ENCODE assay signal across 21 cellular contexts in genomic region chr10:88941026-88941425, GRCh38. TPM values are rescaled to one million over a fixed set of nuclear protein-coding genes. Genes with fewer than 3 reads are reported as not detected.
DNase-seq lines count a peak whose midpoint lies in the region; TF ChIP-seq lines count a peak whose summit lies in the region.
"Had no signal": no experiment of that assay in that cellular context is flagged by ENCODE, and none has a peak within 500 bp of the region (broad histone marks: within the 10 kb centered on the region; RNA-seq: fewer than 3 reads in every experiment).

No MANE protein-coding gene starts in this region.

- TF ChIP-seq CTCF in ascending aorta (IDR thresholded peaks at IDR 0.05) (no peak), esophagus muscularis mucosa (IDR thresholded peaks at IDR 0.05) (no peak), tibial artery (IDR thresholded peaks at IDR 0.05) (no peak)

- DNase-seq in ascending aorta (ENCODE audit: low spot score in 2 of 2), result no peak
- DNase-seq in esophagus muscularis mucosa (ENCODE audit: extremely low spot score), result no peak
- DNase-seq in tibial artery, result no peak
- DNase-seq in activated CD8-positive, alpha-beta memory T cell treated with anti-CD3 and anti-CD28 coated beads, Interleukin-2, amount 50 U/mL, for 4 hours, result no peak
- no peak for DNase-seq in GM19238 (ENCODE audit: insufficient read length, low spot score)
- DNase-seq in activated CD4-positive, alpha-beta T cell treated with anti-CD3 and anti-CD28 coated beads for 48 hours, result no peak
- no peak for DNase-seq in AML-193 (lab: John Stamatoyannopoulos, UW)
- DNase-seq: BE2C, DMS53, GDM1, MG63, NCI-H1417, NCI-H1694 treated with DMSO at 0.1 percent for 48 hours, NCI-H2081 treated with DMSO at 0.1 percent for 48 hours, NCI-H2171 treated with DMSO at 0.1 percent for 48 hours, NCI-H526, Right ventricle myocardium superior had no signal

- no peak for TF ChIP-seq EP300 in esophagus muscularis mucosa (IDR thresholded peaks at IDR 0.05)

- H3K9ac ChIP-seq in rectal smooth muscle tissue (ENCODE audit: low read length), result no peak overlapping the region

- peaks cover 24 to 52% of the 10 kb centered on the region in 2 donors for H3K4me1 ChIP-seq in ascending aorta
- peaks cover 0 to 92% (median 86%) of the 10 kb centered on the region in 4 donors for H3K4me1 ChIP-seq in esophagus muscularis mucosa
- H3K4me1 ChIP-seq in rectal smooth muscle tissue (ENCODE audit: control insufficient read depth, insufficient read depth, low read length), result peaks cover 45% of the 10 kb centered on the region
- H3K4me1 ChIP-seq in tibial artery, result peaks cover 0 to 91% (median 60%) of the 10 kb centered on the region in 4 donors
- H3K4me1 ChIP-seq: A549 had no signal

- H3K27me3 ChIP-seq in ascending aorta (no peaks in the 10 kb centered on the region), esophagus muscularis mucosa (no peaks in the 10 kb centered on the region), rectal smooth muscle tissue (ENCODE audit: control insufficient read depth, insufficient read depth, low read length) (no peaks in the 10 kb centered on the region), tibial artery (no peaks in the 10 kb centered on the region)
- H3K27me3 ChIP-seq: BE2C, MG63 had no signal

- no peak for TF ChIP-seq POLR2A in esophagus muscularis mucosa (IDR thresholded peaks at IDR 0.05; ENCODE audit: low read depth)

- H3K4me3 ChIP-seq in ascending aorta (peak overlapping the region in 1 of 2 donors; percentile 84), esophagus muscularis mucosa (no peak overlapping the region), rectal smooth muscle tissue (ENCODE audit: low read length) (no peak overlapping the region), tibial artery (peak overlapping the region in 1 of 2 donors; percentile 72)
- H3K4me3 ChIP-seq: A549, K562, MG63 had no signal

- 23% methylated on average over 6 of the region's 6 CpGs for WGBS in esophagus muscularis mucosa

- peak overlapping the region; percentile 56 to 66 for H3K27ac ChIP-seq in ascending aorta
- peak overlapping the region; percentile 76 to 96 (median 92) for H3K27ac ChIP-seq in esophagus muscularis mucosa (replicated peaks in 1 of 4)
- peak overlapping the region; percentile 75 for H3K27ac ChIP-seq in rectal smooth muscle tissue (ENCODE audit: low read depth, low read length)
- peak overlapping the region; percentile 88 to 89 for H3K27ac ChIP-seq in tibial artery
- H3K27ac ChIP-seq: A549, HL-60 had no signal

- intact Hi-C loops in ascending aorta (cut with DNase I), result no loop called here
- intact Hi-C loops in esophagus muscularis mucosa (cut with DNase I), result no loop called here
- intact Hi-C loops in tibial artery (cut with DNase I; ENCODE audit: low total_unique reads), result no loop called here

- H3K9me3 ChIP-seq in ascending aorta, result no peaks in the 10 kb centered on the region
- H3K9me3 ChIP-seq in esophagus muscularis mucosa, result no peaks in the 10 kb centered on the region
- no peaks in the 10 kb centered on the region for H3K9me3 ChIP-seq in tibial artery
- H3K9me3 ChIP-seq: A549, BE2C, MG63 had no signal

- peaks cover 98 to 100% of the 10 kb centered on the region in 2 donors for H3K36me3 ChIP-seq in ascending aorta
- H3K36me3 ChIP-seq in esophagus muscularis mucosa, result peaks cover 48 to 100% (median 90%) of the 10 kb centered on the region in 4 donors
- peaks cover 55% of the 10 kb centered on the region for H3K36me3 ChIP-seq in rectal smooth muscle tissue (ENCODE audit: control insufficient read depth, insufficient read depth, low read length)
- peaks cover 98 to 100% (median 100%) of the 10 kb centered on the region in 3 donors for H3K36me3 ChIP-seq in tibial artery
- H3K36me3 ChIP-seq: BE2C had no signal

RNA-seq across cellular contexts. Expression of gene ACTA2, which starts 11.5 kb away (rescaled TPM):
- total RNA-seq in ascending aorta (5,316 TPM), esophagus muscularis mucosa (1,000 to 10,000 TPM; 6,391 to 8,723 (median 8,539) TPM)

RNA-seq across cellular contexts. Expression of gene FAS, which starts 49.6 kb away (rescaled TPM):
- total RNA-seq in ascending aorta, result 10.5 TPM
- total RNA-seq in esophagus muscularis mucosa, result 10 to 100 TPM; 16.6 to 27.5 (median 18.7) TPM
